ENCODE assay signal across 10 cellular contexts in the genomic region with DNA sequence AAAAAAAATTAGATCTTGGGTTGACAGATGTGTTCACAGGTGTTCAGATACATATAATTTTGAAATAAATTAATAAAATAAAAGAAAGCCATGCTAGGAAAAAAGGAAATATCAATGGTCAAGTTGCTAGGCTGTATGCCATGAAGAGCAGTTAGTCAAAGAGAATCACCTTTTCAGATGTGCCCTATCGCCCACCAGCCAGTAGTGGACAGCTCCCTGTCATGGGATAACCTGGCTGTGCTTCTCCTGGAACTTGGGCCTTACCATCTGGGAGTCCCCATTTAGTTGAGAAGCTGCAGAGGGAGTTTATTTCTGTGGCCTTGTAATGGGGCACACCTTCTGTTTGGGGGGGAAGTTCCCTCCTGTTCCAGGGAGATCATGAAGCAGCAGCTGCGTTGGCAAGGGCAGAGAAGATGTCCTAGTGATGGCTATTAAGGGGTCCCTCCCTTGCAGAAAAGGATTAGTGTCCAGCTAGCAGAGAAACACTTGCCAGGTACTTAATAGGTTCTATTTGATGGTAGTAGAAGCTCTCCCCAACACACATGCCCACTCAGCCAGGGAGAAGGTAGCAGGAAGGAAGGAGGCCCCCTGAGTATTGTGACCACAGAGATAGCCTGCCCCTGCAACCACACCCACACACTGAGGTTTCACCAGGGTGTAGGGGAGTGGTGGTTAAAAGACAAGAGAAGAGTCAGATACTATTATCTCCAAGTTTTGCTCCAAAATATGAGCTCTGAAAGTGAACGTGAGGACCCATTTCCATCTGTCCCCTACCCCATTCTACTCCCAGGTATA.
A peak's percentile ranks its signal among the peaks of the same experiment; 100 is the strongest.
DNase-seq lines count a peak whose midpoint lies in the region; ATAC-seq and TF ChIP-seq lines count a peak whose summit lies in the region.
"Had no signal": no experiment of that assay in that cellular context is flagged by ENCODE, and none has a peak within 500 bp of the region (broad histone marks: within the 10 kb centered on the region; RNA-seq: fewer than 3 reads in every experiment).

No MANE protein-coding gene starts in this region.

- TF ChIP-seq EP300 in transverse colon (IDR thresholded peaks at IDR 0.05; ENCODE audit: low read depth): no peak

- in situ Hi-C loops in transverse colon (cut with MboI; ENCODE audit: low pct_ligation_motif_present in 1 of 4, low pct_unique_long_range_greater_than_20kb in 1 of 4, low sequenced_read_pairs in 3 of 4): no loop called here

- H3K4me1 ChIP-seq in effector memory CD4-positive, alpha-beta T cell (ENCODE audit: control insufficient read depth, insufficient read depth, low read length, poor library complexity, severe bottlenecking): peaks cover 17% of the 10 kb centered on the region
- H3K4me1 ChIP-seq in transverse colon: peaks cover 0 to 11% (median 0%) of the 10 kb centered on the region in 4 donors
- H3K4me1 ChIP-seq in heart left ventricle: peaks cover 0 to 17% (median 14%) of the 10 kb centered on the region in 12 donors
- H3K4me1 ChIP-seq in heart right ventricle: peaks cover 0 to 21% (median 16%) of the 10 kb centered on the region in 9 donors
- H3K4me1 ChIP-seq: colonic mucosa had no signal

- WGBS in transverse colon (ENCODE audit: low coverage in 1 of 2), 2 donors: 75 to 77% methylated on average over 1 to 3 of the region's 3 CpGs
- 84 to 94% (median 90%) methylated on average over 3 of the region's 3 CpGs for WGBS in heart left ventricle, 4 donors
- 86 to 96% methylated on average over 3 of the region's 3 CpGs for WGBS in heart right ventricle, 2 donors

- intact Hi-C loops in transverse colon (cut with DNase I; ENCODE audit: low total_unique reads) (no loop called here), heart left ventricle (cut with DNase I) (loop anchor here in 1 of 10 donors (10.0 kb wide), 1 partner anchor 69 kb away; no protein-coding TSS in a partner anchor), heart right ventricle (cut with DNase I) (no loop called here)

- H3K27ac ChIP-seq in effector memory CD4-positive, alpha-beta T cell (ENCODE audit: insufficient read depth, low read length, poor library complexity, severe bottlenecking): peak overlapping the region; percentile 1
- H3K27ac ChIP-seq in transverse colon: no peak overlapping the region
- no peak overlapping the region for H3K27ac ChIP-seq in heart left ventricle
- peak overlapping the region in 1 of 10 donors; percentile 22 for H3K27ac ChIP-seq in heart right ventricle
- H3K27ac ChIP-seq: colonic mucosa had no signal

- ATAC-seq in GM18511 (IDR thresholded peaks at IDR 0.05; ENCODE audit: unreplicated experiment): peak; percentile 85
- ATAC-seq in GM21576 (IDR thresholded peaks at IDR 0.05; ENCODE audit: unreplicated experiment): peak; percentile 73
- peak; percentile 70 for ATAC-seq in HG03571 (IDR thresholded peaks at IDR 0.05; ENCODE audit: unreplicated experiment)
- ATAC-seq in heart left ventricle: no peak
- ATAC-seq in heart right ventricle: no peak

- H3K27me3 ChIP-seq in effector memory CD4-positive, alpha-beta T cell (replicated peaks; ENCODE audit: control insufficient read depth, insufficient read depth, low read length, poor library complexity, severe bottlenecking): no peaks in the 10 kb centered on the region
- H3K27me3 ChIP-seq in transverse colon (no peaks in the 10 kb centered on the region), heart left ventricle (no peaks in the 10 kb centered on the region), heart right ventricle (no peaks in the 10 kb centered on the region)
- H3K27me3 ChIP-seq: colonic mucosa had no signal

- H3K36me3 ChIP-seq in effector memory CD4-positive, alpha-beta T cell (ENCODE audit: control insufficient read depth, insufficient read depth, low read length): no peaks in the 10 kb centered on the region
- H3K36me3 ChIP-seq in transverse colon (no peaks in the 10 kb centered on the region), heart left ventricle (no peaks in the 10 kb centered on the region), heart right ventricle (no peaks in the 10 kb centered on the region)
- H3K36me3 ChIP-seq: colonic mucosa had no signal

- no peak overlapping the region for H3K4me3 ChIP-seq in effector memory CD4-positive, alpha-beta T cell (ENCODE audit: insufficient read depth, low read depth, low read length, poor library complexity, severe bottlenecking)
- H3K4me3 ChIP-seq in transverse colon (no peak overlapping the region), heart left ventricle (no peak overlapping the region), heart right ventricle (no peak overlapping the region)
- H3K4me3 ChIP-seq: colonic mucosa, lung had no signal

- no peaks in the 10 kb centered on the region for H3K9me3 ChIP-seq in effector memory CD4-positive, alpha-beta T cell (ENCODE audit: control insufficient read depth, low read length)
- no peaks in the 10 kb centered on the region for H3K9me3 ChIP-seq in transverse colon
- no peaks in the 10 kb centered on the region for H3K9me3 ChIP-seq in heart left ventricle
- no peaks in the 10 kb centered on the region for H3K9me3 ChIP-seq in heart right ventricle
- H3K9me3 ChIP-seq: colonic mucosa had no signal

- no peak for TF ChIP-seq CTCF in transverse colon (IDR thresholded peaks at IDR 0.05)
- no peak for TF ChIP-seq CTCF in heart left ventricle (IDR thresholded peaks at IDR 0.05)
- no peak for TF ChIP-seq CTCF in heart right ventricle (IDR thresholded peaks at IDR 0.05)

- DNase-seq in effector memory CD4-positive, alpha-beta T cell: no peak
- DNase-seq in transverse colon (no peak), heart left ventricle (no peak), HPDE6-E6E7 (ENCODE audit: extremely low spot score) (no peak), heart right ventricle (no peak)
- DNase-seq: colonic mucosa had no signal

- no peak for TF ChIP-seq POLR2A in transverse colon (IDR thresholded peaks at IDR 0.05)
- TF ChIP-seq POLR2A in heart left ventricle (IDR thresholded peaks at IDR 0.05): no peak

Comparison
In these comparisons a context has a peak if more than half of its experiments do, and no peak if none do; other contexts are left out.
1. ATAC-seq: peak in GM18511 (single experiment), GM21576 (single experiment) and HG03571 (single experiment); none in heart left ventricle (0 of 4) and heart right ventricle (0 of 8).